ENCODE assay signal across 33 cellular contexts in genomic region chr13:42255854-42256253, GRCh38.
"Had no signal": no experiment of that assay in that cellular context is flagged by ENCODE, and none has a peak within 500 bp of the region (broad histone marks: within the 10 kb centered on the region; RNA-seq: fewer than 3 reads in every experiment).

No MANE protein-coding gene starts in this region.

- H3K27me3 Mint-ChIP-seq: activated CD4-positive, alpha-beta memory T cell treated with anti-CD3 and anti-CD28 coated beads, Interleukin-2, amount 10 ng/mL, durations not matched to agents 7 days and 5 days; activated T-cell treated with anti-CD3 and anti-CD28 coated beads, Interleukin-2, amount 50 U/mL, for 24 hours; stimulated activated memory B cell treated with anti-CD40 and anti-IgM and Interleukin-4, amounts not matched to agents 10 μg/mL and 1 μg/mL and 100 μg/mL, for 72 hours; stimulated activated naive CD8-positive, alpha-beta T cell treated with anti-CD3 and anti-CD28 coated beads, Interleukin-15, amount 100 ng/mL, for 72 hours had no signal

- H3K4me1 ChIP-seq: gastroesophageal sphincter, parathyroid adenoma, psoas muscle, thyroid gland, upper lobe of right lung had no signal

- H3K9me3 ChIP-seq: esophagus squamous epithelium, gastroesophageal sphincter, psoas muscle, thyroid gland, upper lobe of right lung had no signal

- H3K79me2 ChIP-seq: hepatocyte, parathyroid adenoma had no signal

- H3K4me1 Mint-ChIP-seq: memory B cell; neural crest cell; stimulated activated memory B cell treated with anti-CD40 and anti-IgM and Interleukin-4, amounts not matched to agents 10 μg/mL and 1 μg/mL and 100 μg/mL, for 72 hours; T-helper 17 cell had no signal

- H3K4me3 ChIP-seq: esophagus squamous epithelium, gastroesophageal sphincter, hepatocyte, psoas muscle, smooth muscle cell, thyroid gland, upper lobe of right lung had no signal

- H3K4me2 ChIP-seq: hepatocyte, smooth muscle cell had no signal

- H3K9me3 Mint-ChIP-seq: activated T-cell treated with anti-CD3 and anti-CD28 coated beads, Interleukin-2, amount 50 U/mL, for 24 hours; memory B cell; neural crest cell; stimulated activated memory B cell treated with anti-CD40 and anti-IgM and Interleukin-4, amounts not matched to agents 10 μg/mL and 1 μg/mL and 100 μg/mL, for 72 hours had no signal

- H3K4me3 Mint-ChIP-seq: activated CD4-positive, alpha-beta memory T cell treated with anti-CD3 and anti-CD28 coated beads, Interleukin-2, amount 10 ng/mL, durations not matched to agents 7 days and 5 days; activated CD4-positive, alpha-beta T cell treated with anti-CD3 and anti-CD28 coated beads, Interleukin-2, amount 10 ng/mL, durations not matched to agents 7 days and 5 days; activated T-cell treated with anti-CD3 and anti-CD28 coated beads, Interleukin-2, amount 50 U/mL, for 24 hours; memory B cell; naive thymus-derived CD4-positive, alpha-beta T cell; neural crest cell; stimulated activated memory B cell treated with anti-CD40 and anti-IgM and Interleukin-4, amounts not matched to agents 10 μg/mL and 1 μg/mL and 100 μg/mL, for 72 hours; stimulated activated naive CD8-positive, alpha-beta T cell treated with anti-CD3 and anti-CD28 coated beads, Interleukin-15, amount 100 ng/mL, for 72 hours; T-helper 17 cell had no signal

- H2AFZ ChIP-seq: hepatocyte, parathyroid adenoma had no signal

- H3K36me3 ChIP-seq: brain microvascular endothelial cell, esophagus squamous epithelium, gastroesophageal sphincter, thyroid gland, upper lobe of right lung had no signal

- H3K27ac Mint-ChIP-seq: activated CD4-positive, alpha-beta memory T cell treated with anti-CD3 and anti-CD28 coated beads, Interleukin-2, amount 10 ng/mL, durations not matched to agents 7 days and 5 days; activated CD4-positive, alpha-beta T cell treated with anti-CD3 and anti-CD28 coated beads, Interleukin-2, amount 10 ng/mL, durations not matched to agents 7 days and 5 days; activated T-cell treated with anti-CD3 and anti-CD28 coated beads, Interleukin-2, amount 50 U/mL, for 24 hours; memory B cell; stimulated activated memory B cell treated with anti-CD40 and anti-IgM and Interleukin-4, amounts not matched to agents 10 μg/mL and 1 μg/mL and 100 μg/mL, for 72 hours; stimulated activated naive CD8-positive, alpha-beta T cell treated with anti-CD3 and anti-CD28 coated beads, Interleukin-15, amount 100 ng/mL, for 72 hours; T-helper 17 cell had no signal

- H3K27ac ChIP-seq: brain microvascular endothelial cell, esophagus squamous epithelium, gastroesophageal sphincter, hepatocyte, parathyroid adenoma, psoas muscle, thyroid gland, upper lobe of right lung had no signal

- DNase-seq: activated CD4-positive, alpha-beta memory T cell treated with anti-CD3 and anti-CD28 coated beads, Interleukin-2, amount 10 ng/mL, durations not matched to agents 7 days and 5 days; activated CD4-positive, alpha-beta T cell treated with anti-CD3 and anti-CD28 coated beads, Interleukin-2, amount 10 ng/mL, durations not matched to agents 7 days and 5 days; activated CD4-positive, CD25-positive, alpha-beta regulatory T cell treated with anti-CD3 and anti-CD28 coated beads, Interleukin-2, amount 50 U/mL, for 72 hours; activated CD8-positive, alpha-beta memory T cell treated with anti-CD3 and anti-CD28 coated beads, Interleukin-2, amount 50 U/mL, for 48 hours; activated gamma-delta T cell; activated naive CD4-positive, alpha-beta T cell treated with anti-CD3 and anti-CD28 coated beads, Interleukin-2, amount 50 U/mL, for 16 hours; activated T-cell treated with anti-CD3 and anti-CD28 coated beads, Interleukin-2, amount 50 U/mL, for 24 hours; amniotic stem cell; brain microvascular endothelial cell; central memory CD4-positive, alpha-beta T cell; esophagus squamous epithelium; kidney; left colon; midbrain; naive thymus-derived CD4-positive, alpha-beta T cell; nucleus accumbens; psoas muscle; stimulated activated CD4-positive, alpha-beta T cell treated with anti-CD3 and anti-CD28 coated beads, Interleukin-1b, Interleukin-23, amount 100 ng/mL, for 48 hours; stimulated activated CD4-positive, alpha-beta T cell treated with anti-CD3 and anti-CD28 coated beads, Interleukin-4, amount 100 ng/mL, for 4 hours; stimulated activated CD8-positive, alpha-beta memory T cell treated with anti-CD3 and anti-CD28 coated beads, Interleukin-4, amount 100 ng/mL, for 48 hours; stimulated activated naive CD8-positive, alpha-beta T cell treated with anti-CD3 and anti-CD28 coated beads, Interleukin-15, amount 100 ng/mL, for 72 hours; substantia nigra; T-helper 17 cell; T1000; thyroid gland; upper lobe of right lung had no signal

- ATAC-seq: gastroesophageal sphincter; left colon; naive thymus-derived CD4-positive, alpha-beta T cell; stimulated activated memory B cell treated with anti-CD40 and anti-IgM and Interleukin-4, amounts not matched to agents 10 μg/mL and 1 μg/mL and 100 μg/mL, for 72 hours; stimulated activated naive CD8-positive, alpha-beta T cell treated with anti-CD3 and anti-CD28 coated beads, Interleukin-15, amount 100 ng/mL, for 72 hours; T-helper 17 cell; upper lobe of right lung had no signal

- H3K27me3 ChIP-seq: brain microvascular endothelial cell, esophagus squamous epithelium, hepatocyte, thyroid gland, upper lobe of right lung had no signal
